In genomic region chr12:106739815-106740552, GRCh38 we compare ENCODE assay signal across 13 cellular contexts. TPM values are rescaled to one million over a fixed set of nuclear protein-coding genes. Genes with fewer than 3 reads are reported as not detected.
A peak's percentile ranks its signal among the peaks of the same experiment; 100 is the strongest.
DNase-seq lines count a peak whose midpoint lies in the region; ATAC-seq and TF ChIP-seq lines count a peak whose summit lies in the region.
"Had no signal": no experiment of that assay in that cellular context is flagged by ENCODE, and none has a peak within 500 bp of the region (broad histone marks: within the 10 kb centered on the region; RNA-seq: fewer than 3 reads in every experiment).

No MANE protein-coding gene starts in this region.

- no peak overlapping the region for H2AFZ ChIP-seq in GM23248

- no peak overlapping the region for H3K4me2 ChIP-seq in GM23248 (ENCODE audit: unreplicated experiment)

- no peaks in the 10 kb centered on the region for H4K20me1 ChIP-seq in GM23248 (ENCODE audit: insufficient read depth)

- H3F3A ChIP-seq in GM23248 (ENCODE audit: insufficient read depth), result no peaks in the 10 kb centered on the region

- H3K79me2 ChIP-seq in GM23248 (ENCODE audit: insufficient read depth), result no peaks in the 10 kb centered on the region

- TF ChIP-seq CTCF in heart right ventricle (IDR thresholded peaks at IDR 0.05) (no peak), spleen (IDR thresholded peaks at IDR 0.05 in 8 of 11, conservative IDR thresholded peaks at IDR 0.05 in 3 of 11) (no peak)

- no peak overlapping the region for H3K4me3 ChIP-seq in GM23248
- no peak overlapping the region for H3K4me3 ChIP-seq in heart right ventricle
- no peak overlapping the region for H3K4me3 ChIP-seq in spleen
- H3K4me3 ChIP-seq: tibial artery had no signal

- no peak overlapping the region for H3K9ac ChIP-seq in GM23248

- H3K9me3 ChIP-seq in GM23248 (ENCODE audit: low read depth), result no peaks in the 10 kb centered on the region
- no peaks in the 10 kb centered on the region for H3K9me3 ChIP-seq in heart right ventricle
- no peaks in the 10 kb centered on the region for H3K9me3 ChIP-seq in spleen
- H3K9me3 ChIP-seq: tibial artery had no signal

- DNase-seq in GM23248 (peak; percentile 24), heart right ventricle (no peak), non-pigmented ciliary epithelial cell (ENCODE audit: low read depth) (peak; percentile 8), spleen (no peak), NCI-H2227 (lab: John Stamatoyannopoulos, UW; ENCODE audit: unreplicated experiment) (no peak)
- DNase-seq: caudate nucleus, NCI-H524, tibial artery had no signal

- no peaks in the 10 kb centered on the region for H3K36me3 ChIP-seq in GM23248 (ENCODE audit: low read depth)
- H3K36me3 ChIP-seq in heart right ventricle, result no peaks in the 10 kb centered on the region
- no peaks in the 10 kb centered on the region for H3K36me3 ChIP-seq in spleen
- H3K36me3 ChIP-seq: tibial artery had no signal

- in situ Hi-C loops in GM23248 (cut with MboI), result no loop called here

- no peak for TF ChIP-seq POLR2A in spleen (IDR thresholded peaks at IDR 0.05)

- H3K27me3 ChIP-seq in GM23248 (replicated peaks; ENCODE audit: insufficient read depth), result no peaks in the 10 kb centered on the region; the same call in 1 of the 2 replicates
- peaks cover 0 to 15% (median 0%) of the 10 kb centered on the region in 7 donors for H3K27me3 ChIP-seq in heart right ventricle
- peaks cover 0 to 12% (median 0%) of the 10 kb centered on the region in 7 donors for H3K27me3 ChIP-seq in spleen (replicated peaks in 1 of 7)
- H3K27me3 ChIP-seq: tibial artery had no signal

- no peaks in the 10 kb centered on the region for H3K9me2 ChIP-seq in GM23248 (ENCODE audit: insufficient read depth)

- H3K27ac ChIP-seq in GM23248, result no peak overlapping the region
- peak overlapping the region in 5 of 10 donors; percentile 48 to 72 (median 52) for H3K27ac ChIP-seq in heart right ventricle
- no peak overlapping the region for H3K27ac ChIP-seq in spleen
- H3K27ac ChIP-seq: tibial artery had no signal

- 52% methylated on average over 10 of the region's 10 CpGs for WGBS in GM23248 (ENCODE audit: low coverage in 1 of 2, low lambda C conversion rate in 2 of 2, missing lambda C conversion rate in 2 of 2), 2 experiments
- WGBS in heart right ventricle, 2 donors, result 46 to 59% methylated on average over 10 of the region's 10 CpGs
- 60 to 85% (median 64%) methylated on average over 10 of the region's 10 CpGs for WGBS in spleen, 5 donors

- H3K4me1 ChIP-seq in GM23248 (ENCODE audit: insufficient read depth) (no peaks in the 10 kb centered on the region), heart right ventricle (peaks cover 0 to 17% (median 8%) of the 10 kb centered on the region in 9 donors), spleen (no peaks in the 10 kb centered on the region)
- H3K4me1 ChIP-seq: tibial artery had no signal

- intact Hi-C loops in heart right ventricle (cut with DNase I) (no loop called here), spleen (cut with DNase I; ENCODE audit: low total_unique reads) (no loop called here)

- ATAC-seq in SK-N-SH treated with all-trans-retinoic acid at 6 μM for 48 hours (peak; percentile 86), heart right ventricle (peak in 6 of 8 donors; percentile 36 to 74 (median 52)), GM18870 (IDR thresholded peaks at IDR 0.05; ENCODE audit: unreplicated experiment) (no peak), GM19452 (IDR thresholded peaks at IDR 0.05; ENCODE audit: unreplicated experiment) (no peak)
- ATAC-seq: activated naive CD4-positive, alpha-beta T cell treated with anti-CD3 and anti-CD28 coated beads, Interleukin-2, amount 50 U/mL, for 72 hours; natural killer cell treated with Interleukin-12 subunit alpha and Interleukin-12 subunit beta and Interleukin-15 and Interleukin-18, amount 100 ng/mL, for 72 hours had no signal

TF ChIP-seq in SK-N-SH treated with all-trans-retinoic acid at 6 μM for 48 hours, 23 proteins besides CTCF, POLR2A, EP300 and RAD21 (continues in another document):
- TF ChIP-seq ZNF70 (CRISPR knock-in tag; IDR thresholded peaks at IDR 0.05), result no peak
- TF ChIP-seq TSHZ2 (CRISPR knock-in tag; IDR thresholded peaks at IDR 0.05), result no peak
- TF ChIP-seq ZFP30 (CRISPR knock-in tag; IDR thresholded peaks at IDR 0.05), result no peak
- no peak for TF ChIP-seq CREB5 (CRISPR knock-in tag; IDR thresholded peaks at IDR 0.05; ENCODE audit: low read depth)
- TF ChIP-seq CSDC2 (CRISPR knock-in tag; IDR thresholded peaks at IDR 0.05), result no peak
- TF ChIP-seq SNAI2 (CRISPR knock-in tag; IDR thresholded peaks at IDR 0.05), result no peak
- no peak for TF ChIP-seq POU6F1 (CRISPR knock-in tag; IDR thresholded peaks at IDR 0.05; ENCODE audit: borderline replicate concordance, low read depth)
- TF ChIP-seq CSRNP3 (CRISPR knock-in tag; IDR thresholded peaks at IDR 0.05), result no peak
- TF ChIP-seq RARB (CRISPR knock-in tag; IDR thresholded peaks at IDR 0.05), result no peak
- TF ChIP-seq ESRRG (CRISPR knock-in tag; IDR thresholded peaks at IDR 0.05), result no peak
- no peak for TF ChIP-seq BACH2 (CRISPR knock-in tag; IDR thresholded peaks at IDR 0.05; ENCODE audit: borderline replicate concordance)
- TF ChIP-seq ZFP3 (CRISPR knock-in tag; IDR thresholded peaks at IDR 0.05), result no peak
- no peak for TF ChIP-seq ZNF8 (CRISPR knock-in tag; IDR thresholded peaks at IDR 0.05)
- no peak for TF ChIP-seq TOX (CRISPR knock-in tag; IDR thresholded peaks at IDR 0.05; ENCODE audit: borderline replicate concordance)
- TF ChIP-seq ISL1 (CRISPR knock-in tag; IDR thresholded peaks at IDR 0.05), result no peak
- TF ChIP-seq GLIS3 (CRISPR knock-in tag; IDR thresholded peaks at IDR 0.05), result no peak
- no peak for TF ChIP-seq ARNTL (CRISPR knock-in tag; IDR thresholded peaks at IDR 0.05; ENCODE audit: borderline replicate concordance, low read depth)

RNA-seq across cellular contexts. Expression of gene RIC8B, which starts 34.5 kb away (rescaled TPM):
- 6.8 and 10.4 TPM in 2 replicates for total RNA-seq in GM23248 (2014; rRNA removed; shearing (Covaris generic))
- polyA plus RNA-seq in GM23248 (2016; fragmentation: Nextera tagmentation; extraction: Ambion mirVana), result 7.5 and 7.6 TPM in 2 replicates
- total RNA-seq in heart right ventricle, result 10 to 100 TPM; 14.1 to 32.1 (median 23.2) TPM
- polyA plus RNA-seq in heart right ventricle, result 1 to 10 TPM; 6.6 to 8.6 TPM
- total RNA-seq in spleen, result 10 to 100 TPM in 6 of 7 donors, 1 to 10 TPM in 1; 7.9 to 21.3 (median 17.9) TPM
- polyA plus RNA-seq in spleen, result 1 to 10 TPM; 1.9 to 3.9 (median 2.4) TPM

Comparison
In these comparisons a context has a peak if more than half of its experiments do, and no peak if none do; other contexts are left out.
1. DNase-seq: peak in GM23248 (single experiment) and non-pigmented ciliary epithelial cell (single experiment); none in heart right ventricle (0 of 2), spleen (single experiment) and NCI-H2227 (single experiment).
2. ATAC-seq: peak in SK-N-SH treated with all-trans-retinoic acid at 6 μM for 48 hours (single experiment) and heart right ventricle (6 of 8); none in GM18870 (single experiment) and GM19452 (single experiment).